In genomic region chr5:54310433-54311177, GRCh38 we compare ENCODE assay signal across 1 cellular context.
TF ChIP-seq lines count a peak whose summit lies in the region.

Gene ARL15, minus strand, starts transcription at chr5:54310573.

TF ChIP-seq in HepG2, 621 proteins besides CTCF, POLR2A, EP300 and RAD21 (continued from another document):
- TF ChIP-seq AGO2 (optimal IDR thresholded peaks at IDR 0.05; ENCODE audit: low read depth, low read length): no peak
- TF ChIP-seq STAT6 (CRISPR knock-in tag; IDR thresholded peaks at IDR 0.05; ENCODE audit: borderline replicate concordance): no peak
- no peak for TF ChIP-seq ZNF260 (CRISPR knock-in tag; IDR thresholded peaks at IDR 0.05; ENCODE audit: borderline replicate concordance, low read depth)
- no peak for TF ChIP-seq ISX (CRISPR knock-in tag; conservative IDR thresholded peaks at IDR 0.05)
- no peak for TF ChIP-seq MTF2 (CRISPR knock-in tag; IDR thresholded peaks at IDR 0.05; ENCODE audit: borderline replicate concordance)
- TF ChIP-seq PITX1 (CRISPR knock-in tag; IDR thresholded peaks at IDR 0.05): peak; percentile 43; the same call in 1 of the 2 replicates
- TF ChIP-seq PATZ1 (CRISPR knock-in tag; IDR thresholded peaks at IDR 0.05): peak; percentile 61
- TF ChIP-seq MXD1 (CRISPR knock-in tag; IDR thresholded peaks at IDR 0.05): no peak
- TF ChIP-seq ZGPAT (CRISPR knock-in tag; IDR thresholded peaks at IDR 0.05): no peak; the same call in 1 of the 2 replicates
- no peak; the same call in 1 of the 2 replicates for TF ChIP-seq ZBTB7B (CRISPR knock-in tag; IDR thresholded peaks at IDR 0.05)
- TF ChIP-seq ZNF121 (CRISPR knock-in tag; IDR thresholded peaks at IDR 0.05): no peak
- TF ChIP-seq ZNF275 (CRISPR knock-in tag; IDR thresholded peaks at IDR 0.05; ENCODE audit: borderline replicate concordance): peak; percentile 46; the same call in 1 of the 2 replicates
- no peak for TF ChIP-seq CC2D1A (CRISPR knock-in tag; IDR thresholded peaks at IDR 0.05)
- no peak for TF ChIP-seq ZNF570 (CRISPR knock-in tag; IDR thresholded peaks at IDR 0.05; ENCODE audit: borderline replicate concordance)
- TF ChIP-seq RFX3 (CRISPR knock-in tag; IDR thresholded peaks at IDR 0.05): no peak
- no peak for TF ChIP-seq ZNF713 (CRISPR knock-in tag; IDR thresholded peaks at IDR 0.05)
- no peak for TF ChIP-seq ZNF766 (CRISPR knock-in tag; IDR thresholded peaks at IDR 0.05; ENCODE audit: borderline replicate concordance)
- no peak for TF ChIP-seq SAFB2 (CRISPR knock-in tag; IDR thresholded peaks at IDR 0.05; ENCODE audit: borderline replicate concordance, low read depth)
- no peak; the same call in 1 of the 2 replicates for TF ChIP-seq ZFP90 (CRISPR knock-in tag; IDR thresholded peaks at IDR 0.05; ENCODE audit: borderline replicate concordance)
